ENCODE assay signal across 1 cellular context in genomic region chr13:57787058-57787791, GRCh38.
TF ChIP-seq lines count a peak whose summit lies in the region.

No MANE protein-coding gene starts in this region.

TF ChIP-seq in WTC11, 78 proteins besides CTCF, POLR2A, EP300 and RAD21 (continued from another document):
- no peak for TF ChIP-seq ERG (CRISPR knock-in tag; IDR thresholded peaks at IDR 0.05)
- TF ChIP-seq TEAD1 (CRISPR knock-in tag; IDR thresholded peaks at IDR 0.05): no peak
- TF ChIP-seq SP1 (CRISPR knock-in tag; conservative IDR thresholded peaks at IDR 0.05): no peak
- no peak for TF ChIP-seq PRRX2 (CRISPR knock-in tag; IDR thresholded peaks at IDR 0.05)
- TF ChIP-seq ZNF671 (CRISPR knock-in tag; IDR thresholded peaks at IDR 0.05): no peak
TF ChIP-seq in WTC11: peak in this region for 0.
